In genomic region chr5:31204955-31205354, GRCh38 we compare ENCODE assay signal across 18 cellular contexts. TPM values are rescaled to one million over a fixed set of nuclear protein-coding genes. Genes with fewer than 3 reads are reported as not detected.
DNase-seq lines count a peak whose midpoint lies in the region; TF ChIP-seq lines count a peak whose summit lies in the region.
"Had no signal": no experiment of that assay in that cellular context is flagged by ENCODE, and none has a peak within 500 bp of the region (broad histone marks: within the 10 kb centered on the region; RNA-seq: fewer than 3 reads in every experiment).

No MANE protein-coding gene starts in this region.

- no peak for DNase-seq in SK-N-MC (ENCODE audit: low read depth, low spot score)
- no peak for DNase-seq in epithelial cell of proximal tubule (ENCODE audit: low read depth)
- no peak for DNase-seq in tibial artery
- DNase-seq in NCI-H2081 treated with DMSO at 0.1 percent for 48 hours (lab: John Stamatoyannopoulos, UW): no peak
- no peak for DNase-seq in NCI-H1417 treated with DMSO at 0.1 percent for 48 hours (lab: John Stamatoyannopoulos, UW)
- DNase-seq: 8988T; C1 segment of cervical spinal cord; Calu3; CD4-positive, alpha-beta memory T cell; COR-L47; DMS53; DMS79 treated with DMSO at 0.1 percent for 48 hours; GF-D8; GOT3; HFFc6 had no signal

- H3K9me3 ChIP-seq in SK-N-MC (ENCODE audit: low read depth, low read length) (no peaks in the 10 kb centered on the region), tibial artery (no peaks in the 10 kb centered on the region)
- H3K9me3 ChIP-seq: A549, HAP-1 had no signal

- intact Hi-C loops in tibial artery (cut with DNase I; ENCODE audit: low total_unique reads): no loop called here

- H3K27me3 ChIP-seq in ACC112 (ENCODE audit: insufficient read depth, low read length) (no peaks in the 10 kb centered on the region; the same call in 1 of the 2 replicates), tibial artery (no peaks in the 10 kb centered on the region)

- H3K4me1 ChIP-seq in ACC112 (ENCODE audit: control insufficient read depth, insufficient read depth, low read length, unreplicated experiment) (no peaks in the 10 kb centered on the region), tibial artery (peaks cover 0 to 29% (median 5%) of the 10 kb centered on the region in 4 donors)
- H3K4me1 ChIP-seq: A549 had no signal

- H3K9ac ChIP-seq in SK-N-MC (ENCODE audit: insufficient read length): no peak overlapping the region

- no peak for TF ChIP-seq CTCF in epithelial cell of proximal tubule (conservative IDR thresholded peaks at IDR 0.05; ENCODE audit: low read depth, low read length)
- no peak for TF ChIP-seq CTCF in tibial artery (IDR thresholded peaks at IDR 0.05)

- H2AFZ ChIP-seq in ACC112 (ENCODE audit: low read length, unreplicated experiment): peak overlapping the region; percentile 25

- H3K79me2 ChIP-seq in ACC112 (ENCODE audit: control insufficient read depth, insufficient read depth, low read length, unreplicated experiment): no peaks in the 10 kb centered on the region

- H3K4me3 ChIP-seq in ACC112 (ENCODE audit: low read depth, low read length) (no peak overlapping the region), SK-N-MC (peak overlapping the region; percentile 16; the same call in 1 of the 2 replicates), epithelial cell of proximal tubule (ENCODE audit: low read depth, low read length) (peak overlapping the region; percentile 33), tibial artery (no peak overlapping the region)
- H3K4me3 ChIP-seq: A549, HAP-1 had no signal

- no peaks in the 10 kb centered on the region for H3K36me3 ChIP-seq in ACC112 (ENCODE audit: insufficient read depth, low read length)
- H3K36me3 ChIP-seq in SK-N-MC (ENCODE audit: insufficient read depth, low read length): no peaks in the 10 kb centered on the region
- H3K36me3 ChIP-seq in tibial artery: no peaks in the 10 kb centered on the region

- H3K27ac ChIP-seq in ACC112 (ENCODE audit: low read depth, low read length) (no peak overlapping the region), SK-N-MC (peak overlapping the region; percentile 59; the same call in 1 of the 2 replicates), tibial artery (no peak overlapping the region)
- H3K27ac ChIP-seq: A549 had no signal

RNA-seq across cellular contexts. Expression of gene CDH6, which starts 11.5 kb away (rescaled TPM):
- 12.5 and 34.9 TPM in 2 replicates for total RNA-seq in epithelial cell of proximal tubule
- total RNA-seq: CD4-positive, alpha-beta memory T cell had no signal

Comparison
In these comparisons a context has a peak if more than half of its experiments do, and no peak if none do; other contexts are left out.
1. H3K4me3 ChIP-seq: peak in SK-N-MC (single experiment) and epithelial cell of proximal tubule (single experiment); none in ACC112 (single experiment) and tibial artery (0 of 2).